9 cellular contexts compared by ENCODE assay signal in genomic region chr12:120783197-120783596, GRCh38. TPM values are rescaled to one million over a fixed set of nuclear protein-coding genes. Genes with fewer than 3 reads are reported as not detected.
A peak's percentile ranks its signal among the peaks of the same experiment; 100 is the strongest.
DNase-seq lines count a peak whose midpoint lies in the region; ATAC-seq and TF ChIP-seq lines count a peak whose summit lies in the region.
"Had no signal": no experiment of that assay in that cellular context is flagged by ENCODE, and none has a peak within 500 bp of the region (broad histone marks: within the 10 kb centered on the region; RNA-seq: fewer than 3 reads in every experiment).

No MANE protein-coding gene starts in this region.

- no peak overlapping the region for H3K9ac ChIP-seq in HCT116 (ENCODE audit: low read length)

- H3K27me3 Mint-ChIP-seq in activated T-helper 2 cell treated with anti-CD3 and anti-CD28 coated beads, Interferon-gamma antibody, Interleukin-2, Interleukin-4, amounts not matched to agents 10 μg/mL and 5 μg/mL and 100 μg/mL, durations not matched to agents 14 hours and 24 hours and 36 hours (ENCODE audit: low read depth), result no peaks in the 10 kb centered on the region

- CTCF ChIA-PET in HCT116 (lab: Charles Lee), result no interaction called here

- no TSS peak for BruUV-seq in HCT116 (replicated peaks; lab: Mats Ljungman, UMichigan)

- peaks cover 0 to 3% of the 10 kb centered on the region in 2 experiments; a peak in 1 of 4 replicates for H3K36me3 ChIP-seq in HCT116 (ENCODE audit: control insufficient read depth in 1 of 2, insufficient read depth in 2 of 2, low read length in 2 of 2)
- peaks cover 4% of the 10 kb centered on the region for H3K36me3 ChIP-seq in H7 (replicated peaks; ENCODE audit: control insufficient read depth, insufficient read depth, low read length)

- H4K20me1 ChIP-seq in HCT116 (ENCODE audit: insufficient read depth), result no peaks in the 10 kb centered on the region

- no peaks in the 10 kb centered on the region for H3K9me3 Mint-ChIP-seq in activated T-helper 2 cell treated with anti-CD3 and anti-CD28 coated beads, Interferon-gamma antibody, Interleukin-2, Interleukin-4, amounts not matched to agents 10 μg/mL and 5 μg/mL and 100 μg/mL, durations not matched to agents 14 hours and 24 hours and 36 hours

- peak overlapping the region; percentile 51 for H3K27ac Mint-ChIP-seq in activated T-helper 2 cell treated with anti-CD3 and anti-CD28 coated beads, Interferon-gamma antibody, Interleukin-2, Interleukin-4, amounts not matched to agents 10 μg/mL and 5 μg/mL and 100 μg/mL, durations not matched to agents 14 hours and 24 hours and 36 hours

- intact Hi-C loops in HCT116 (cut with micrococcal nuclease), result no loop called here
- intact Hi-C loops in activated T-helper 2 cell treated with anti-CD3 and anti-CD28 coated beads, Interferon-gamma antibody, Interleukin-2, Interleukin-4, amounts not matched to agents 10 μg/mL and 5 μg/mL and 100 μg/mL, durations not matched to agents 14 hours and 24 hours and 36 hours (cut with micrococcal nuclease), result loop anchor here (2.0 to 5.0 kb wide), 4 partner anchors 16 to 179 kb away; no protein-coding TSS in a partner anchor
- intact Hi-C loops in posterior cingulate gyrus (cut with DNase I), result no loop called here

- peak; percentile 44 for ATAC-seq in HCT116

- no peaks in the 10 kb centered on the region for H3K79me2 ChIP-seq in HCT116 (ENCODE audit: insufficient read depth, low read length)

- H3K27me3 ChIP-seq in HCT116 (ENCODE audit: insufficient read depth, low read length) (no peaks in the 10 kb centered on the region), H7 (ENCODE audit: control insufficient read depth, insufficient read depth, low read length) (no peaks in the 10 kb centered on the region)

- peaks cover 14 to 18% of the 10 kb centered on the region in 2 experiments for H3K4me1 ChIP-seq in HCT116 (ENCODE audit: control insufficient read depth in 1 of 2, insufficient read depth in 2 of 2, low read length in 2 of 2)

- no peak for TF ChIP-seq POLR2A in HCT116 (IDR thresholded peaks at IDR 0.05; ENCODE audit: borderline replicate concordance, extremely low read depth, insufficient read depth, insufficient read length)

- H3K9me2 ChIP-seq in HCT116 (ENCODE audit: insufficient read depth), result no peaks in the 10 kb centered on the region

- H3K36me3 Mint-ChIP-seq in activated T-helper 2 cell treated with anti-CD3 and anti-CD28 coated beads, Interferon-gamma antibody, Interleukin-2, Interleukin-4, amounts not matched to agents 10 μg/mL and 5 μg/mL and 100 μg/mL, durations not matched to agents 14 hours and 24 hours and 36 hours (ENCODE audit: low read depth), result peaks cover 51% of the 10 kb centered on the region

- H3K4me1 Mint-ChIP-seq in activated T-helper 2 cell treated with anti-CD3 and anti-CD28 coated beads, Interferon-gamma antibody, Interleukin-2, Interleukin-4, amounts not matched to agents 10 μg/mL and 5 μg/mL and 100 μg/mL, durations not matched to agents 14 hours and 24 hours and 36 hours (ENCODE audit: low read depth), result peaks cover 19% of the 10 kb centered on the region

- H2AFZ ChIP-seq in HCT116 (ENCODE audit: low read depth, low read length, poor library complexity, severe bottlenecking), result no peak overlapping the region

- no peak overlapping the region for H3K4me3 ChIP-seq in HCT116 (replicated peaks in 1 of 2; ENCODE audit: low read depth in 1 of 2, low read length in 2 of 2)
- H3K4me3 ChIP-seq in H7 (ENCODE audit: insufficient read depth, low read depth, low read length), result no peak overlapping the region

- H3K4me3 Mint-ChIP-seq in activated T-helper 2 cell treated with anti-CD3 and anti-CD28 coated beads, Interferon-gamma antibody, Interleukin-2, Interleukin-4, amounts not matched to agents 10 μg/mL and 5 μg/mL and 100 μg/mL, durations not matched to agents 14 hours and 24 hours and 36 hours (ENCODE audit: low read depth), result no peak overlapping the region

- TF ChIP-seq CTCF in HCT116 (IDR thresholded peaks at IDR 0.05 in 2 of 3, conservative IDR thresholded peaks at IDR 0.05 in 1 of 3; ENCODE audit: borderline replicate concordance in 1 of 3, insufficient read depth in 1 of 3, low read depth in 2 of 3, low read length in 2 of 3), result no peak

- DNase-seq in AG08396 (ENCODE audit: low spot score) (peak; percentile 29), HCT116 (ENCODE audit: low read depth, low spot score) (peak; percentile 33), kidney tubule cell (ENCODE audit: low spot score) (peak; percentile 70), H4 (ENCODE audit: low spot score) (no peak), posterior cingulate gyrus (no peak), H7 (no peak), 8988T (no peak)
- DNase-seq in activated T-helper 2 cell treated with anti-CD3 and anti-CD28 coated beads, Interferon-gamma antibody, Interleukin-2, Interleukin-4, amounts not matched to agents 10 μg/mL and 5 μg/mL and 100 μg/mL, durations not matched to agents 14 hours and 24 hours and 36 hours (ENCODE audit: low spot score), result no peak
- DNase-seq: caudate nucleus had no signal

- POLR2A ChIA-PET in HCT116 (lab: Charles Lee), result no interaction called here

- peak overlapping the region; percentile 54 for H3K4me2 ChIP-seq in HCT116 (ENCODE audit: low read length)

- H3K9me3 ChIP-seq in HCT116 (ENCODE audit: control insufficient read depth in 1 of 2, insufficient read depth in 1 of 2, low read depth in 1 of 2, low read length in 2 of 2), result no peaks in the 10 kb centered on the region

- RAD21 ChIA-PET in HCT116 (lab: Charles Lee; ENCODE audit: low non-redundant PET in 1 of 2, low total read pairs in 2 of 2, uncharacterized antibody in 2 of 2, unreplicated experiment in 2 of 2), result no interaction called here

- H3K27ac ChIP-seq in HCT116 (ENCODE audit: low read depth, low read length), result peak overlapping the region; percentile 9; the same call in 1 of the 2 replicates

- no peak for TF ChIP-seq RAD21 in HCT116 (IDR thresholded peaks at IDR 0.05; ENCODE audit: low read depth)

TF ChIP-seq in HCT116, 20 proteins besides CTCF, POLR2A, EP300 and RAD21:
- TF ChIP-seq FOSL1 (IDR thresholded peaks at IDR 0.05; ENCODE audit: low read depth), result peak; percentile 65
- TF ChIP-seq POLR2AphosphoS5 (IDR thresholded peaks at IDR 0.05; ENCODE audit: low read depth, low read length), result no peak
- peak; percentile 55; the same call in 1 of the 2 replicates for TF ChIP-seq CEBPB (IDR thresholded peaks at IDR 0.05; ENCODE audit: low read depth)
- peak; percentile 38; the same call in 1 of the 2 replicates for TF ChIP-seq MAX (IDR thresholded peaks at IDR 0.05)
- no peak for TF ChIP-seq EZH2phosphoT487 (IDR thresholded peaks at IDR 0.05; ENCODE audit: borderline replicate concordance)
- no peak for TF ChIP-seq ELF1 (IDR thresholded peaks at IDR 0.05; ENCODE audit: borderline replicate concordance, low read depth)
- no peak; the same call in none of the 2 replicates for TF ChIP-seq JUND (IDR thresholded peaks at IDR 0.05)
- no peak for TF ChIP-seq YY1 (IDR thresholded peaks at IDR 0.05; ENCODE audit: extremely low read depth, insufficient replicate concordance, low read depth, low read length)
- 0 out of 2 replicates have a peak, but pooled peaks have one; percentile 17 for TF ChIP-seq CBX3 (IDR thresholded peaks at IDR 0.05; ENCODE audit: low read depth)
TF ChIP-seq in HCT116: peak in this region for 4.

RNA-seq across cellular contexts. Expression of gene ACADS, which starts 57.6 kb away (rescaled TPM):
- 21.4 TPM for total RNA-seq in HCT116 (2021; ENCODE audit: unreplicated experiment)
- polyA plus RNA-seq in HCT116 (2012), result 21.2 and 22.2 TPM in 2 replicates
- 16.4 and 16.6 TPM in 2 replicates for total RNA-seq in activated T-helper 2 cell treated with anti-CD3 and anti-CD28 coated beads, Interferon-gamma antibody, Interleukin-2, Interleukin-4, amounts not matched to agents 10 μg/mL and 5 μg/mL and 100 μg/mL, durations not matched to agents 14 hours and 24 hours and 36 hours
- 5.3 and 7.4 TPM in 2 replicates for total RNA-seq in H4 (2014; rRNA removed; shearing (Covaris generic))
- 14.0 and 16.0 TPM in 2 replicates for total RNA-seq in H7 (2014; rRNA removed; shearing (Covaris generic))

Comparison
In these comparisons a context has a peak if more than half of its experiments do, and no peak if none do; other contexts are left out.
1. DNase-seq: peak in AG08396 (single experiment), HCT116 (single experiment) and kidney tubule cell (single experiment); none in activated T-helper 2 cell treated with anti-CD3 and anti-CD28 coated beads, Interferon-gamma antibody, Interleukin-2, Interleukin-4, amounts not matched to agents 10 μg/mL and 5 μg/mL and 100 μg/mL, durations not matched to agents 14 hours and 24 hours and 36 hours (single experiment), H4 (single experiment), posterior cingulate gyrus (0 of 10), H7 (single experiment) and 8988T (single experiment).